ENCODE assay signal across 1 cellular context in genomic region chr4:1193206-1194027, GRCh38.
TF ChIP-seq lines count a peak whose summit lies in the region.

No MANE protein-coding gene starts in this region.

TF ChIP-seq in liver, 16 proteins besides CTCF, POLR2A, EP300 and RAD21 (continued from another document):
- TF ChIP-seq ZBTB33 (IDR thresholded peaks at IDR 0.05): no peak
- TF ChIP-seq YY1 (IDR thresholded peaks at IDR 0.05): no peak
- TF ChIP-seq MAX (IDR thresholded peaks at IDR 0.05): no peak
- no peak for TF ChIP-seq HNF4G (IDR thresholded peaks at IDR 0.05)
- TF ChIP-seq RXRA (IDR thresholded peaks at IDR 0.05): no peak
- TF ChIP-seq, protein P1, sequence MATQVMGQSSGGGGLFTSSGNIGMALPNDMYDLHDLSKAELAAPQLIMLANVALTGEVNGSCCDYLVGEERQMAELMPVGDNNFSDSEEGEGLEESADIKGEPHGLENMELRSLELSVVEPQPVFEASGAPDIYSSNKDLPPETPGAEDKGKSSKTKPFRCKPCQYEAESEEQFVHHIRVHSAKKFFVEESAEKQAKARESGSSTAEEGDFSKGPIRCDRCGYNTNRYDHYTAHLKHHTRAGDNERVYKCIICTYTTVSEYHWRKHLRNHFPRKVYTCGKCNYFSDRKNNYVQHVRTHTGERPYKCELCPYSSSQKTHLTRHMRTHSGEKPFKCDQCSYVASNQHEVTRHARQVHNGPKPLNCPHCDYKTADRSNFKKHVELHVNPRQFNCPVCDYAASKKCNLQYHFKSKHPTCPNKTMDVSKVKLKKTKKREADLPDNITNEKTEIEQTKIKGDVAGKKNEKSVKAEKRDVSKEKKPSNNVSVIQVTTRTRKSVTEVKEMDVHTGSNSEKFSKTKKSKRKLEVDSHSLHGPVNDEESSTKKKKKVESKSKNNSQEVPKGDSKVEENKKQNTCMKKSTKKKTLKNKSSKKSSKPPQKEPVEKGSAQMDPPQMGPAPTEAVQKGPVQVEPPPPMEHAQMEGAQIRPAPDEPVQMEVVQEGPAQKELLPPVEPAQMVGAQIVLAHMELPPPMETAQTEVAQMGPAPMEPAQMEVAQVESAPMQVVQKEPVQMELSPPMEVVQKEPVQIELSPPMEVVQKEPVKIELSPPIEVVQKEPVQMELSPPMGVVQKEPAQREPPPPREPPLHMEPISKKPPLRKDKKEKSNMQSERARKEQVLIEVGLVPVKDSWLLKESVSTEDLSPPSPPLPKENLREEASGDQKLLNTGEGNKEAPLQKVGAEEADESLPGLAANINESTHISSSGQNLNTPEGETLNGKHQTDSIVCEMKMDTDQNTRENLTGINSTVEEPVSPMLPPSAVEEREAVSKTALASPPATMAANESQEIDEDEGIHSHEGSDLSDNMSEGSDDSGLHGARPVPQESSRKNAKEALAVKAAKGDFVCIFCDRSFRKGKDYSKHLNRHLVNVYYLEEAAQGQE (IDR thresholded peaks at IDR 0.05): no peak
- TF ChIP-seq SP1 (IDR thresholded peaks at IDR 0.05): no peak
TF ChIP-seq in liver: peak in this region for 0.
